In the genomic region with DNA sequence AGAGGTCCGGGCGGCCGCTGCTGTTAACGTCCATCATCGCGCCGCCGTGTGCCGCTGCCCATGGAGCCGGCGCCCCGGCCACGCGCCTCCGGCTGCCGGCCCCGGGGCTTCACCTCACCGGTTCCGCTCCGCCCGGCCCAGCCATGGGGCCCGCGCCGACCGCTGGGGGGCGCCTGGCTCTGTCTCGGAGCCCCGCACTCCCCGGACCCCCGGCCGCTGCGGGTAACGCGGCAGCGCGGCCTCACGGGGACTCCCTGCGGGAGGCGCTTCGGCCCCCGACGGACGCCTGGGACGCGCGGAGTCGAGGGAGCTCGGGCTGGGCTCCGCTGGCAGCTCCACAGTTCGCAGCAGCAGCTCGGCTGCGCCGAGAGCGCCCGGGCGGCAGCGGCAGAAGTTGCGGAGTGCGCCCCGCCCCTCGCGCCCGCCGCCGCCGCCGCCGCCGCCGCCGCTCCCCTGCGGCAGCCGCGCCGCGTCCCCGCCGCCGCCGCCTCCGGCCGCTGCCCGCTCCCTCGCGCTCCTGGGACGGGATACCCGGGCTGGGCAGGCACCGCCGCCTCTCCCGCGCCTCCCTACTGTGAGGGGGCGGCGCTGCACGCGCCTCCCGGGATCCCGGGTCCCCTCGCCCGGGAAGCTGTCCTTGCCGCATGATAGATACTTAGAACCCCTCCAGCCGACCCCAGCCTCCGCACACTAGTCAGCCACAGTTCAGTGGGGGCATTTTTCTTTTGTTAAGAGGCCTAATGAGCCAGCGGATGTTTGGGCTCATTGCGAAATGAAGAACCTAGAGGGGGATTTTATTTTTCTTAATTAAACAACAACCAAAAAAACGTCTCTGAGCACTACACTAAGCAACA, we compare ENCODE assay signal across 8 cellular contexts. TPM values are rescaled to one million over a fixed set of nuclear protein-coding genes. Genes with fewer than 3 reads are reported as not detected.
DNase-seq lines count a peak whose midpoint lies in the region; ATAC-seq and TF ChIP-seq lines count a peak whose summit lies in the region.

HTR7 (minus strand) TSS at position 405 of the 854 bp plus-strand sequence; CDS start at position 37, 368 bp downstream.

- H3K9ac ChIP-seq in BLaER1 treated with 17β-estradiol and CSF1 and Interleukin-3, amounts not matched to agents 10 nM and 100 nM, result peak within 1 kb of the TSS; percentile 63 to 97 (median 81)
- peak within 1 kb of the TSS; percentile 70 for H3K9ac ChIP-seq in iPS-18a (ENCODE audit: low read length)
- peak within 1 kb of the TSS in 2 of 3 donors; percentile 65 to 73 for H3K9ac ChIP-seq in skeletal muscle tissue (ENCODE audit: low read depth in 1 of 3, low read length in 3 of 3)

- H3K4me3 ChIP-seq in BLaER1 treated with 17β-estradiol and CSF1 and Interleukin-3, amounts not matched to agents 10 nM and 100 nM, result peak within 1 kb of the TSS; percentile 64 to 92 (median 74)
- peak within 1 kb of the TSS; percentile 52 for H3K4me3 ChIP-seq in astrocyte of the spinal cord (ENCODE audit: low read depth, low read length)
- H3K4me3 ChIP-seq in iPS-18a (ENCODE audit: low read length), result peak within 1 kb of the TSS; percentile 86
- peak within 1 kb of the TSS; percentile 68 to 73 (median 70) for H3K4me3 ChIP-seq in skeletal muscle tissue (ENCODE audit: low read length in 3 of 3)

- peak within 1 kb of the TSS; percentile 89 for H3K4me3 Mint-ChIP-seq in T-helper 17 cell

- no peak within 1 kb of the TSS for H3K27ac Mint-ChIP-seq in T-helper 17 cell

- H4K20me1 ChIP-seq in BLaER1 treated with 17β-estradiol and CSF1 and Interleukin-3, amounts not matched to agents 10 nM and 100 nM, result peaks cover 0 to 39% (median 10%) of the 10 kb centered on the region in 11 experiments; a peak in 10 of 22 replicates

- peaks cover 8% of the 10 kb centered on the region for H3K4me1 Mint-ChIP-seq in T-helper 17 cell

- H3K9me3 ChIP-seq in BLaER1 treated with 17β-estradiol and CSF1 and Interleukin-3, amounts not matched to agents 10 nM and 100 nM (replicated peaks in 1 of 11), result peaks cover 0 to 9% (median 0%) of the 10 kb centered on the region in 11 experiments; a peak in 2 of 22 replicates
- H3K9me3 ChIP-seq in T-helper 17 cell (ENCODE audit: control insufficient read depth, low read length, poor library complexity, severe bottlenecking) (no peaks in the 10 kb centered on the region), iPS-18a (ENCODE audit: control insufficient read depth, low read depth, low read length) (no peaks in the 10 kb centered on the region), skeletal muscle tissue (ENCODE audit: control insufficient read depth in 3 of 3, low read length in 3 of 3) (no peaks in the 10 kb centered on the region)

- peaks cover 30 to 88% (median 78%) of the 10 kb centered on the region in 11 experiments for H3K27me3 ChIP-seq in BLaER1 treated with 17β-estradiol and CSF1 and Interleukin-3, amounts not matched to agents 10 nM and 100 nM
- peaks cover 28% of the 10 kb centered on the region for H3K27me3 ChIP-seq in iPS-18a (ENCODE audit: control insufficient read depth, insufficient read depth, low read length)
- H3K27me3 ChIP-seq in skeletal muscle tissue (ENCODE audit: control insufficient read depth in 3 of 3, insufficient read depth in 3 of 3, low read length in 3 of 3), result peaks cover 18 to 36% (median 28%) of the 10 kb centered on the region in 3 donors

- peak within 1 kb of the TSS; percentile 85 to 98 (median 93) for H3K4me2 ChIP-seq in BLaER1 treated with 17β-estradiol and CSF1 and Interleukin-3, amounts not matched to agents 10 nM and 100 nM

- peaks cover 17 to 71% (median 35%) of the 10 kb centered on the region in 10 experiments for H3K4me1 ChIP-seq in BLaER1 treated with 17β-estradiol and CSF1 and Interleukin-3, amounts not matched to agents 10 nM and 100 nM
- H3K4me1 ChIP-seq in iPS-18a (ENCODE audit: control insufficient read depth, low read depth, low read length), result peaks cover 23% of the 10 kb centered on the region
- peaks cover 4 to 7% (median 6%) of the 10 kb centered on the region in 3 donors for H3K4me1 ChIP-seq in skeletal muscle tissue (ENCODE audit: control insufficient read depth in 3 of 3, insufficient read depth in 3 of 3, low read length in 3 of 3)

- in situ Hi-C loops in astrocyte of the spinal cord (cut with HindIII; ENCODE audit: low sequenced_read_pairs), result no loop called here

- no peaks in the 10 kb centered on the region for H3K36me3 Mint-ChIP-seq in T-helper 17 cell (ENCODE audit: low read depth)

- H3K27ac ChIP-seq in BLaER1 treated with 17β-estradiol and CSF1 and Interleukin-3, amounts not matched to agents 10 nM and 100 nM, result peak within 1 kb of the TSS; percentile 46 to 98 (median 66)
- H3K27ac ChIP-seq in iPS-18a (ENCODE audit: low read length) (no peak within 1 kb of the TSS), skeletal muscle tissue (ENCODE audit: low read depth, low read length) (no peak within 1 kb of the TSS)

- DNase-seq in T-helper 17 cell (peak; percentile 52 to 64 (median 62)), astrocyte of the spinal cord (ENCODE audit: low read depth, low spot score) (peak; percentile 45), cerebellar cortex (ENCODE audit: low spot score) (no peak)

- ATAC-seq in GM19043 (IDR thresholded peaks at IDR 0.05; ENCODE audit: low read depth, unreplicated experiment), result peak; percentile 73
- ATAC-seq in HG03342 (IDR thresholded peaks at IDR 0.05; ENCODE audit: unreplicated experiment), result peak; percentile 64
- peak; percentile 90 for ATAC-seq in T-helper 17 cell

- no peaks in the 10 kb centered on the region; a peak in 1 of 22 replicates for H3K36me3 ChIP-seq in BLaER1 treated with 17β-estradiol and CSF1 and Interleukin-3, amounts not matched to agents 10 nM and 100 nM
- no peaks in the 10 kb centered on the region for H3K36me3 ChIP-seq in iPS-18a (ENCODE audit: control insufficient read depth, low read depth, low read length)
- H3K36me3 ChIP-seq in skeletal muscle tissue (ENCODE audit: control insufficient read depth in 3 of 3, insufficient read depth in 3 of 3, low read length in 3 of 3), result no peaks in the 10 kb centered on the region

- TF ChIP-seq CTCF in astrocyte of the spinal cord (IDR thresholded peaks at IDR 0.05; ENCODE audit: low read depth, low read length), result peak; percentile 53

- peaks cover 69% of the 10 kb centered on the region for H3K27me3 Mint-ChIP-seq in T-helper 17 cell

RNA-seq across cellular contexts. Expression of gene HTR7, which starts in this region (rescaled TPM):
- total RNA-seq in T-helper 17 cell (under 1 TPM in 1 of 2 donors, not detected in 1; 0.23 TPM), skeletal muscle tissue (under 0.01 TPM)

Comparison
In these comparisons a context has a peak if more than half of its experiments do, and no peak if none do; other contexts are left out.
1. Peak in DNase-seq and ATAC-seq in T-helper 17 cell; RNA of the gene not detected or under 1 TPM.
2. H3K27ac ChIP-seq: peak in BLaER1 treated with 17β-estradiol and CSF1 and Interleukin-3, amounts not matched to agents 10 nM and 100 nM (11 of 11); none in iPS-18a (single experiment) and skeletal muscle tissue (single experiment).
3. Peak in every context shown above with its lines, with median percentiles within 50 percentile points of each other: H3K4me3 ChIP-seq, H3K9ac ChIP-seq and ATAC-seq.